ENCODE assay signal across 18 cellular contexts in the genomic region with DNA sequence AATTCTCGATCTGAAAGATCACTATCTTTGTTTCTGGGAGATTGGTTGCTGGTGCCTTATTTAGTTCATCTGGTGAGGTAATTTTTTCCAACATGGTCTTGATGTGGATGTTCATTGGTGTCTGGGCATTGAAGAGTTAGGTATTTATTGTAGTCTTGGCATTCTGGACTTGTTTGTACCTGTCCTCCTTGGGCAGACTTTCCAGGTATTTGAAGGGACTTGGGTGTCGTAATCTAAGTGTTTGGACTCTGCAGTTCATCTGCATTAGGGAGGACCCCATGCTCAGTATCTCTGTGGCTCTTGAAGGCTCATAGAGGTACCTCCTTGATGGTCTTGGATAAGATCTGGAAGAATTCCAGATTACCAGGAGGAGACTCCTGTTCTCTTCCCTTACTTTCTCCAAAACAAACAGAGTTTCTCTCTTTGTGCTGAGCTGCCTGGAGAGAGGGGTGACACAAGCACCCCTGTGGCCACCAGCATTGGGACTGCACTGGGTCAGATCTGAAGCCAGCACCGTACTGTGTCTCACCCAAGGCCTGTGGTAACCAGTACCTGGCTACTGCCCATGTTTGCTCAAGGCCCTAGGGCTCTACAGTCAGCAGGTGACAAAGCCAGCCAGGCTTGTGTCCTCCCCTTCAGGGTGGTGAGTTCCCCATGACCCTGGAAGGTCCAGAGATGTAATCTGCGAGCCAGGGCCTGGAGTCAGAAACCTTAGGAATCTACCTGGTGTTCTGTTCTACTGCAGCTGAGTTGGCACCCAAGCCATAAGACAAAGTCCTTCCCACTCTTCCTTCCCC. TPM values are rescaled to one million over a fixed set of nuclear protein-coding genes. Genes with fewer than 3 reads are reported as not detected.
DNase-seq lines count a peak whose midpoint lies in the region; ATAC-seq and TF ChIP-seq lines count a peak whose summit lies in the region.
"Had no signal": no experiment of that assay in that cellular context is flagged by ENCODE, and none has a peak within 500 bp of the region (broad histone marks: within the 10 kb centered on the region; RNA-seq: fewer than 3 reads in every experiment).

No MANE protein-coding gene starts in this region.

- no peaks in the 10 kb centered on the region for H3F3A ChIP-seq in smooth muscle cell (ENCODE audit: low read depth)

- TF ChIP-seq POLR2A in GM18505 (IDR thresholded peaks at IDR 0.05; ENCODE audit: borderline replicate concordance, extremely low read depth, insufficient read depth, insufficient read length): no peak

- no TSS peak for BruUV-seq in mammary epithelial cell (replicated peaks; lab: Mats Ljungman, UMichigan)

- TF ChIP-seq CTCF in RWPE1 (conservative IDR thresholded peaks at IDR 0.05; ENCODE audit: low read depth) (no peak), mammary epithelial cell (conservative IDR thresholded peaks at IDR 0.05 in 1 of 2, IDR thresholded peaks at IDR 0.05 in 1 of 2; ENCODE audit: extremely low read depth in 1 of 2, insufficient read depth in 1 of 2, low read depth in 1 of 2, low read length in 2 of 2) (no peak), smooth muscle cell (IDR thresholded peaks at IDR 0.05; ENCODE audit: borderline replicate concordance, insufficient read depth, poor library complexity, severe bottlenecking) (no peak)

- intact Hi-C loops in mammary epithelial cell (cut with micrococcal nuclease): loop anchor here (5.0 kb wide), 1 partner anchor 130 kb away; the partner anchor contains the start of gene RIMKLB

- H3K36me3 ChIP-seq in mammary epithelial cell (ENCODE audit: insufficient read depth, low read length): no peaks in the 10 kb centered on the region
- H3K36me3 ChIP-seq in smooth muscle cell (ENCODE audit: low read depth): no peaks in the 10 kb centered on the region
- H3K36me3 ChIP-seq: BLaER1 had no signal

- H3K4me1 ChIP-seq in mammary epithelial cell (ENCODE audit: insufficient read depth, low read length): peaks cover 34% of the 10 kb centered on the region
- peaks cover 6% of the 10 kb centered on the region for H3K4me1 ChIP-seq in smooth muscle cell (ENCODE audit: low read depth)
- H3K4me1 ChIP-seq: BLaER1 had no signal

- no peak overlapping the region for H3K27ac ChIP-seq in RWPE1
- H3K27ac ChIP-seq in mammary epithelial cell (ENCODE audit: insufficient read depth, low read depth, low read length): peak overlapping the region; percentile 72
- peak overlapping the region; percentile 55 for H3K27ac ChIP-seq in smooth muscle cell (ENCODE audit: low read depth)
- H3K27ac ChIP-seq: BLaER1 had no signal

- H2AFZ ChIP-seq in mammary epithelial cell (ENCODE audit: low read depth, low read length) (peak overlapping the region; percentile 80), smooth muscle cell (ENCODE audit: low read depth) (no peak overlapping the region)

- DNase-seq in RWPE1 (ENCODE audit: low spot score) (peak; percentile 32), mammary epithelial cell (peak; percentile 80), islet precursor cell (peak; percentile 76), smooth muscle cell (lab: John Stamatoyannopoulos, UW; ENCODE audit: unreplicated experiment) (no peak), hypothalamus (lab: John Stamatoyannopoulos, UW) (no peak)
- DNase-seq: DMS 273 treated with DMSO at 0.1 percent for 48 hours, KBM-7, NCI-H1092 treated with DMSO at 0.1 percent for 48 hours, NCI-H187, NCI-H446 treated with DMSO at 0.1 percent for 48 hours, NCI-H774, Right ventricle myocardium superior had no signal

- no peaks in the 10 kb centered on the region for H3K9me3 ChIP-seq in mammary epithelial cell (replicated peaks; ENCODE audit: insufficient read depth, low read length)
- no peaks in the 10 kb centered on the region for H3K9me3 ChIP-seq in smooth muscle cell (replicated peaks; ENCODE audit: low read depth)

- CTCF ChIA-PET in RWPE1 (lab: Yijun Ruan, JAX) (no interaction called here), mammary epithelial cell (lab: Charles Lee; ENCODE audit: low non-redundant PET) (no interaction called here)

- H4K20me1 ChIP-seq in mammary epithelial cell (ENCODE audit: insufficient read depth, low read length) (no peaks in the 10 kb centered on the region), smooth muscle cell (ENCODE audit: low read depth) (no peaks in the 10 kb centered on the region)
- H4K20me1 ChIP-seq: BLaER1 had no signal

- in situ Hi-C loops in mammary epithelial cell (cut with MboI; ENCODE audit: low sequenced_read_pairs in 2 of 2): no loop called here

- peak overlapping the region; percentile 56 for H3K4me2 ChIP-seq in mammary epithelial cell (ENCODE audit: insufficient read depth, low read depth, low read length)
- H3K4me2 ChIP-seq in smooth muscle cell: no peak overlapping the region
- H3K4me2 ChIP-seq: BLaER1 had no signal

- ATAC-seq in GM18505 (IDR thresholded peaks at IDR 0.05; ENCODE audit: unreplicated experiment): no peak
- ATAC-seq in GM21526 (IDR thresholded peaks at IDR 0.05; ENCODE audit: low FRiP score, unreplicated experiment): no peak
- no peak for ATAC-seq in GM19397 (IDR thresholded peaks at IDR 0.05; ENCODE audit: unreplicated experiment)
- ATAC-seq: SK-N-SH treated with all-trans-retinoic acid at 6 μM for 48 hours had no signal

- POLR2A ChIA-PET in RWPE1 (lab: Yijun Ruan, JAX; ENCODE audit: low non-redundant PET): no interaction called here

- WGBS in mammary epithelial cell (ENCODE audit: low coverage, missing lambda C conversion rate): 1% methylated on average over 4 of the region's 4 CpGs
- WGBS in smooth muscle cell (ENCODE audit: low lambda C conversion rate): 76% methylated on average over 4 of the region's 4 CpGs

- H3K9ac ChIP-seq in mammary epithelial cell (ENCODE audit: insufficient read depth, low read length) (peak overlapping the region; percentile 32), smooth muscle cell (ENCODE audit: low read depth) (no peak overlapping the region)
- H3K9ac ChIP-seq: BLaER1 had no signal

- dilution Hi-C loops in mammary epithelial cell (cut with HindIII; ENCODE audit: low sequenced_read_pairs): no loop called here

- H3K79me2 ChIP-seq in mammary epithelial cell (ENCODE audit: insufficient read depth, low read length) (no peaks in the 10 kb centered on the region), smooth muscle cell (ENCODE audit: low read depth) (no peaks in the 10 kb centered on the region)

- H3K4me3 ChIP-seq in mammary epithelial cell (replicated peaks in 1 of 3; ENCODE audit: insufficient read depth in 1 of 3, low read depth in 2 of 3, low read length in 3 of 3) (no peak overlapping the region), smooth muscle cell (no peak overlapping the region)
- H3K4me3 ChIP-seq: BLaER1 had no signal

- no peaks in the 10 kb centered on the region for H3K27me3 ChIP-seq in mammary epithelial cell (ENCODE audit: insufficient read depth, low read length)
- H3K27me3 ChIP-seq in smooth muscle cell (ENCODE audit: low read depth): no peaks in the 10 kb centered on the region
- H3K27me3 ChIP-seq: BLaER1 had no signal

RNA-seq across cellular contexts. Expression of gene A2ML1, which starts 5.3 kb away (rescaled TPM):
- total RNA-seq in mammary epithelial cell (10 to 100 TPM in 1 of 2 donors, 1 to 10 TPM in 1; 5.3 to 17.0 TPM), smooth muscle cell (10.0 and 12.5 TPM in 2 replicates)
- polyA plus RNA-seq in mammary epithelial cell (18.8 TPM), smooth muscle cell (1.5 and 2.4 TPM in 2 replicates)
- 40.4 TPM for polyA minus RNA-seq in mammary epithelial cell
- total RNA-seq: M059J, Right ventricle myocardium superior had no signal

Comparison
In these comparisons a context has a peak if more than half of its experiments do, and no peak if none do; other contexts are left out.
1. DNase-seq: peak in RWPE1 (single experiment), mammary epithelial cell (single experiment) and islet precursor cell (single experiment); none in smooth muscle cell (single experiment) and hypothalamus (0 of 51).